In the genomic region with DNA sequence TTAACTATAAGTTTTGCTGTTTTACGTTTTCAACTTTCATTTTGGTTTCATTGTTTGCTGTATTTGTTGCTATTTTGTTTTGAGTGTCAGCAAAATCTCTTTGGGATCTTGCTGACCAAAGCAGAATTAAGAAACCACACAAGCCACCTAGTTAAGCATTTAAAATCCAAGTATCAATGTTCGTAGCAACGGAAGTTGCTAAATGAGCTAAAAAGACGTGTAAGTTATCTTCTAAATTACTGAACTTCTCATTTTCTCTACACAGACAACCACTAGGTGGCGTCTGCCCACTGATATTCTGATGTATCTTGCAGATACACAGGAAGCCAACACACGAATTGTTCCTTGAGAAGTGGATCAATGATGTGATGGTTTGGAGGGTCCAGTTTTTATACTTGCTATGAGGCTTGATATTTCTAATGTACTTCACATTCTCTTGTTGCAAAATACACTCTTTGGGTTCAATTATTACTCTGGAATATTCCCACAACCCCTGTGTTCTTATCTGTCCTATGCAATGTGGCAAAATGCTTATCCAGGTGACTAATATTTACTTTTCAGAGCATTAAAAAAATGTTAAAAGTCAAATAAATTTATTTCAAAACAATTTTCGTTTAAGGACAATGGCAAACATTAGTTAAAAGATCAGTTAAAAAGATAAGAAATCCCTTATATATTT, we compare ENCODE assay signal across 9 cellular contexts.
A peak's percentile ranks its signal among the peaks of the same experiment; 100 is the strongest.
DNase-seq lines count a peak whose midpoint lies in the region; ATAC-seq and TF ChIP-seq lines count a peak whose summit lies in the region.
"Had no signal": no experiment of that assay in that cellular context is flagged by ENCODE, and none has a peak within 500 bp of the region (broad histone marks: within the 10 kb centered on the region; RNA-seq: fewer than 3 reads in every experiment).

No MANE protein-coding gene starts in this region.

- H3K27me3 ChIP-seq in body of pancreas = no peaks in the 10 kb centered on the region

- no peaks in the 10 kb centered on the region for H3K9me3 ChIP-seq in body of pancreas

- 4 to 7% methylated on average over 7 of the region's 7 CpGs for WGBS in body of pancreas, 2 donors

- no peak overlapping the region for H3K4me3 Mint-ChIP-seq in activated CD8-positive, alpha-beta memory T cell treated with anti-CD3 and anti-CD28 coated beads, Interleukin-2, amount 10 ng/mL, durations not matched to agents 7 days and 5 days

- H3K27me3 Mint-ChIP-seq in activated CD8-positive, alpha-beta memory T cell treated with anti-CD3 and anti-CD28 coated beads, Interleukin-2, amount 10 ng/mL, durations not matched to agents 7 days and 5 days = no peaks in the 10 kb centered on the region

- no peaks in the 10 kb centered on the region for H3K36me3 ChIP-seq in body of pancreas (replicated peaks in 1 of 2; ENCODE audit: insufficient read depth in 1 of 2, low read depth in 2 of 2)

- H3K27ac ChIP-seq in body of pancreas = no peak overlapping the region

- H3K4me1 Mint-ChIP-seq in activated CD8-positive, alpha-beta memory T cell treated with anti-CD3 and anti-CD28 coated beads, Interleukin-2, amount 10 ng/mL, durations not matched to agents 7 days and 5 days = peaks cover 2% of the 10 kb centered on the region

- intact Hi-C loops in body of pancreas (cut with DNase I) = no loop called here

- CTCF ChIA-PET in activated CD8-positive, alpha-beta memory T cell treated with anti-CD3 and anti-CD28 coated beads, Interleukin-2, amount 10 ng/mL, durations not matched to agents 7 days and 5 days (lab: Charles Lee) = interaction anchor here (1.0 kb wide), 1 partner anchor 379 kb away, joined by 3 read pairs; no protein-coding TSS in a partner anchor

- no peak overlapping the region for H3K4me3 ChIP-seq in body of pancreas

- no peaks in the 10 kb centered on the region for H3K9me3 Mint-ChIP-seq in activated CD8-positive, alpha-beta memory T cell treated with anti-CD3 and anti-CD28 coated beads, Interleukin-2, amount 10 ng/mL, durations not matched to agents 7 days and 5 days (ENCODE audit: low read depth)

- TF ChIP-seq CTCF in body of pancreas (IDR thresholded peaks at IDR 0.05) = peak; percentile 46 to 80 (median 66)

- ATAC-seq in activated CD8-positive, alpha-beta memory T cell treated with anti-CD3 and anti-CD28 coated beads, Interleukin-2, amount 10 ng/mL, durations not matched to agents 7 days and 5 days = no peak
- peak; percentile 77 for ATAC-seq in GM21447 (IDR thresholded peaks at IDR 0.05; ENCODE audit: unreplicated experiment)
- ATAC-seq in body of pancreas = peak; percentile 45
- ATAC-seq: left colon had no signal

- no peak for TF ChIP-seq POLR2A in body of pancreas (IDR thresholded peaks at IDR 0.05)

- H3K27ac Mint-ChIP-seq in activated CD8-positive, alpha-beta memory T cell treated with anti-CD3 and anti-CD28 coated beads, Interleukin-2, amount 10 ng/mL, durations not matched to agents 7 days and 5 days = no peak overlapping the region

- H3K36me3 Mint-ChIP-seq in activated CD8-positive, alpha-beta memory T cell treated with anti-CD3 and anti-CD28 coated beads, Interleukin-2, amount 10 ng/mL, durations not matched to agents 7 days and 5 days = no peaks in the 10 kb centered on the region

- DNase-seq in activated CD8-positive, alpha-beta memory T cell treated with anti-CD3 and anti-CD28 coated beads, Interleukin-2, amount 10 ng/mL, durations not matched to agents 7 days and 5 days = peak; percentile 63
- DNase-seq in activated CD8-positive, alpha-beta memory T cell treated with anti-CD3 and anti-CD28 coated beads, Interleukin-2, amount 50 U/mL, for 48 hours = no peak
- DNase-seq in HPDE6-E6E7 (ENCODE audit: extremely low spot score) = peak; percentile 29
- DNase-seq in OCI-M2 (lab: John Stamatoyannopoulos, UW; ENCODE audit: unreplicated experiment) = peak; percentile 36
- DNase-seq in body of pancreas = peak; percentile 61 to 73 (median 66)
- peak; percentile 33 for DNase-seq in kidney glomerular epithelial cell (lab: John Stamatoyannopoulos, UW)
- peak; percentile 3 to 10 for DNase-seq in stimulated activated CD4-positive, alpha-beta T cell treated with anti-CD3 and anti-CD28 coated beads, Interleukin-4, amount 100 ng/mL, for 4 hours

- H3K4me1 ChIP-seq in body of pancreas = no peaks in the 10 kb centered on the region
